ENCODE assay signal across 28 cellular contexts in the genomic region with DNA sequence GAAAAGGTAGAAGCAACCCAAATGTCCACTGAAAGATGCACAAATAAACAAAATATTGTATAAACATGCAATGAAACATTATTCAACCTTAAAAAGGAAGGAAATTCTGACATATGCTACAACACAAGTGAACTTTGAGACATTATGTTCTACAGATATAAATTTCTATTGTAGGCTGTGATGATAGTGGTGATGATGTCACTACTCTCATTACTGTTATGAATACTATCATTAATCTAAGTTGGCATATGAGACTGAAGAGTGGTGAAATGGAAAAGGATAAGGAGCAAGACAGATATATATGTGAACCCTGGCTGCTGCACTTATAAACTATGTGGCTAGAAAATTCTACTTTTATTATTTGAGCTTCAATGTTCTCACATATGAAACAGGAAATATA.
"Had no signal": no experiment of that assay in that cellular context is flagged by ENCODE, and none has a peak within 500 bp of the region (broad histone marks: within the 10 kb centered on the region; RNA-seq: fewer than 3 reads in every experiment).

No MANE protein-coding gene starts in this region.

- ATAC-seq: natural killer cell; psoas muscle; right cardiac atrium; sciatic nerve; stimulated activated memory B cell treated with anti-CD40 and anti-IgM and Interleukin-4, amounts not matched to agents 10 μg/mL and 1 μg/mL and 100 μg/mL, for 72 hours; stimulated activated naive CD8-positive, alpha-beta T cell treated with anti-CD3 and anti-CD28 coated beads, Interleukin-15, amount 100 ng/mL, for 72 hours; stimulated activated naive CD8-positive, alpha-beta T cell treated with anti-CD3 and anti-CD28 coated beads, Interleukin-15, Interleukin-2, amounts not matched to agents 100 U/mL and 50 U/mL, for 24 hours; upper lobe of right lung had no signal

- DNase-seq: natural killer cell; occipital lobe; ovary; posterior cingulate gyrus; psoas muscle; right cardiac atrium; spleen; stimulated activated CD4-positive, alpha-beta T cell treated with anti-CD3 and anti-CD28 coated beads, Interleukin-12 subunit alpha, Interleukin-12 subunit beta, amount 100 ng/mL, for 4 hours; stimulated activated CD4-positive, alpha-beta T cell treated with anti-CD3 and anti-CD28 coated beads, Interleukin-1b, Interleukin-23, amount 100 ng/mL, for 48 hours; stimulated activated CD4-positive, alpha-beta T cell treated with anti-CD3 and anti-CD28 coated beads, Interleukin-4, amount 100 ng/mL, for 1 hour; stimulated activated CD4-positive, alpha-beta T cell treated with anti-CD3 and anti-CD28 coated beads, Interleukin-4, amount 100 ng/mL, for 4 hours; stimulated activated CD8-positive, alpha-beta memory T cell treated with anti-CD3 and anti-CD28 coated beads, Interleukin-4, amount 100 ng/mL, for 48 hours; stimulated activated naive CD4-positive, alpha-beta T cell; stimulated activated naive CD8-positive, alpha-beta T cell treated with anti-CD3 and anti-CD28 coated beads, Interleukin-15, amount 100 ng/mL, for 72 hours; stimulated activated naive CD8-positive, alpha-beta T cell treated with anti-CD3 and anti-CD28 coated beads, Interleukin-15, Interleukin-2, amounts not matched to agents 100 U/mL and 50 U/mL, for 24 hours; substantia nigra; testis; tibial artery; transverse colon; upper lobe of right lung; uterus had no signal

- H3K9me3 ChIP-seq: ovary, testis, tibial artery, transverse colon, uterus had no signal

- H3K36me3 ChIP-seq: neural progenitor cell, ovary, spleen, suprapubic skin, tibial artery, transverse colon, upper lobe of right lung, uterus had no signal

- H3K4me1 ChIP-seq: neural progenitor cell, parathyroid adenoma, psoas muscle, spleen, suprapubic skin, testis, tibial artery, transverse colon, upper lobe of right lung, uterus had no signal

- H3K4me3 ChIP-seq: neural progenitor cell, ovary, psoas muscle, skin epidermis, smooth muscle cell, spleen, suprapubic skin, testis, tibial artery, transverse colon, upper lobe of right lung, uterus had no signal

- H3K4me2 ChIP-seq: neural progenitor cell, smooth muscle cell had no signal

- H2AFZ ChIP-seq: neural progenitor cell, parathyroid adenoma had no signal

- H3K27me3 ChIP-seq: neural progenitor cell, ovary, testis, tibial artery, transverse colon, upper lobe of right lung, uterus had no signal

- H3K9ac ChIP-seq: neural progenitor cell, parathyroid adenoma had no signal

- H3K79me2 ChIP-seq: parathyroid adenoma had no signal

- H3K27ac ChIP-seq: neural progenitor cell, ovary, parathyroid adenoma, psoas muscle, skin epidermis, spleen, suprapubic skin, testis, tibial artery, transverse colon, upper lobe of right lung, uterus had no signal
